In the genomic region with DNA sequence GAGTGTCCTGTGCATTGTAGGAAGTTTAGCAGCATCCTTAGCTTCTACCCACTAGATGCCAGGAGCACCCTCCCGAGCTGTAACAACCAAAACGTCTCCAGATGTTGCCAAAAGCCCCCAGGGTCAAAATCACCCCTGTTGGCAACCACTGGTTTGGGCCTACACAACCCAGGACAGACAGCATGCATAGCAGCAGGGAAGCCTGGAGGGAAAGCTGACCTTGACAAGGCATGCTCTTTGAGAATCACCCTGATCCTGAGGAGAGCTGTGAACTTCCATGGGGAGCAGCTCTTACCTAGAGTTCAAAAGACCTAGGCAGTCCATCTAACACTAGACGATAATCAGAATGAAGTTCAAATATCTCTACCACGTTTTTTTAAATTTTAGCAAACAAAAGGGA, we compare ENCODE assay signal across 19 cellular contexts. TPM values are rescaled to one million over a fixed set of nuclear protein-coding genes. Genes with fewer than 3 reads are reported as not detected.
DNase-seq lines count a peak whose midpoint lies in the region; ATAC-seq, FAIRE-seq and TF ChIP-seq lines count a peak whose summit lies in the region.
"Had no signal": no experiment of that assay in that cellular context is flagged by ENCODE, and none has a peak within 500 bp of the region (broad histone marks: within the 10 kb centered on the region; RNA-seq: fewer than 3 reads in every experiment).

No MANE protein-coding gene starts in this region.

- ATAC-seq in activated T-helper 17 cell treated with anti-CD3 and anti-CD28 coated beads, Interleukin-2, amount 50 U/mL, for 72 hours (replicated peaks), result no peak
- ATAC-seq in stimulated activated effector memory CD8-positive, alpha-beta T cell treated with anti-CD3 and anti-CD28 coated beads, Interleukin-12 subunit alpha, Interleukin-12 subunit beta, amount 100 ng/mL, for 72 hours, result no peak
- ATAC-seq in GM19463 (IDR thresholded peaks at IDR 0.05; ENCODE audit: unreplicated experiment), result no peak
- ATAC-seq: A549 had no signal

- CTCF ChIA-PET in activated naive CD4-positive, alpha-beta T cell treated with anti-CD3 and anti-CD28 coated beads, Interleukin-2, amount 10 ng/mL, durations not matched to agents 7 days and 5 days (lab: Charles Lee), result interaction anchor here (1.5 kb wide), 1 partner anchor 36 kb away, joined by 6 read pairs; no protein-coding TSS in a partner anchor

- no peaks in the 10 kb centered on the region for H3K27me3 Mint-ChIP-seq in activated naive CD4-positive, alpha-beta T cell treated with anti-CD3 and anti-CD28 coated beads, Interleukin-2, amount 50 U/mL, for 24 hours
- H3K27me3 Mint-ChIP-seq in activated naive CD4-positive, alpha-beta T cell treated with anti-CD3 and anti-CD28 coated beads, Interleukin-2, amount 10 ng/mL, durations not matched to agents 7 days and 5 days, result no peaks in the 10 kb centered on the region
- no peaks in the 10 kb centered on the region for H3K27me3 Mint-ChIP-seq in activated T-helper 17 cell treated with anti-CD3 and anti-CD28 coated beads, Interleukin-2, amount 50 U/mL, for 72 hours

- peak overlapping the region; percentile 74 for H3K27ac Mint-ChIP-seq in activated naive CD4-positive, alpha-beta T cell treated with anti-CD3 and anti-CD28 coated beads, Interleukin-2, amount 50 U/mL, for 24 hours
- no peak overlapping the region for H3K27ac Mint-ChIP-seq in activated naive CD4-positive, alpha-beta T cell treated with anti-CD3 and anti-CD28 coated beads, Interleukin-2, amount 10 ng/mL, durations not matched to agents 7 days and 5 days
- peak overlapping the region; percentile 34 for H3K27ac Mint-ChIP-seq in activated T-helper 17 cell treated with anti-CD3 and anti-CD28 coated beads, Interleukin-2, amount 50 U/mL, for 72 hours
- H3K27ac Mint-ChIP-seq in stimulated activated effector memory CD8-positive, alpha-beta T cell treated with anti-CD3 and anti-CD28 coated beads, Interleukin-12 subunit alpha, Interleukin-12 subunit beta, amount 100 ng/mL, for 72 hours, result peak overlapping the region; percentile 26

- no peaks in the 10 kb centered on the region for H3K9me3 Mint-ChIP-seq in activated naive CD4-positive, alpha-beta T cell treated with anti-CD3 and anti-CD28 coated beads, Interleukin-2, amount 50 U/mL, for 24 hours
- H3K9me3 Mint-ChIP-seq in activated naive CD4-positive, alpha-beta T cell treated with anti-CD3 and anti-CD28 coated beads, Interleukin-2, amount 10 ng/mL, durations not matched to agents 7 days and 5 days, result no peaks in the 10 kb centered on the region
- no peaks in the 10 kb centered on the region for H3K9me3 Mint-ChIP-seq in activated T-helper 17 cell treated with anti-CD3 and anti-CD28 coated beads, Interleukin-2, amount 50 U/mL, for 72 hours
- H3K9me3 Mint-ChIP-seq in stimulated activated effector memory CD8-positive, alpha-beta T cell treated with anti-CD3 and anti-CD28 coated beads, Interleukin-12 subunit alpha, Interleukin-12 subunit beta, amount 100 ng/mL, for 72 hours, result no peaks in the 10 kb centered on the region

- TF ChIP-seq POLR2A in GM12892 (IDR thresholded peaks at IDR 0.05; ENCODE audit: low read depth, low read length), result no peak

- peaks cover 4% of the 10 kb centered on the region for H3K36me3 Mint-ChIP-seq in activated naive CD4-positive, alpha-beta T cell treated with anti-CD3 and anti-CD28 coated beads, Interleukin-2, amount 50 U/mL, for 24 hours
- peaks cover 46% of the 10 kb centered on the region for H3K36me3 Mint-ChIP-seq in activated naive CD4-positive, alpha-beta T cell treated with anti-CD3 and anti-CD28 coated beads, Interleukin-2, amount 10 ng/mL, durations not matched to agents 7 days and 5 days
- H3K36me3 Mint-ChIP-seq in activated T-helper 17 cell treated with anti-CD3 and anti-CD28 coated beads, Interleukin-2, amount 50 U/mL, for 72 hours (ENCODE audit: low read depth), result peaks cover 49% of the 10 kb centered on the region
- H3K36me3 Mint-ChIP-seq in stimulated activated effector memory CD8-positive, alpha-beta T cell treated with anti-CD3 and anti-CD28 coated beads, Interleukin-12 subunit alpha, Interleukin-12 subunit beta, amount 100 ng/mL, for 72 hours, result peaks cover 36% of the 10 kb centered on the region

- no peak for DNase-seq in activated naive CD4-positive, alpha-beta T cell treated with anti-CD3 and anti-CD28 coated beads, Interleukin-2, amount 10 ng/mL, durations not matched to agents 7 days and 5 days
- DNase-seq in GM12892 (ENCODE audit: insufficient read length), result no peak
- peak in 1 of 2 donors; percentile 46 for DNase-seq in stimulated activated effector memory CD8-positive, alpha-beta T cell treated with anti-CD3 and anti-CD28 coated beads, Interleukin-12 subunit alpha, Interleukin-12 subunit beta, amount 100 ng/mL, for 72 hours (ENCODE audit: low spot score in 2 of 2)
- DNase-seq in central memory CD4-positive, alpha-beta T cell, result no peak
- DNase-seq: DMS79, KBM-7, NCI-H1105 treated with DMSO at 0.1 percent for 48 hours, NCI-H1694, NCI-H2081 treated with DMSO at 0.1 percent for 48 hours, NCI-H510A treated with DMSO at 0.1 percent for 48 hours, NCI-H82, RPMI8226, SHP77 treated with DMSO at 0.1 percent for 48 hours, SK-N-SH had no signal

- H3K4me3 Mint-ChIP-seq in activated naive CD4-positive, alpha-beta T cell treated with anti-CD3 and anti-CD28 coated beads, Interleukin-2, amount 50 U/mL, for 24 hours, result peak overlapping the region; percentile 36
- H3K4me3 Mint-ChIP-seq in activated naive CD4-positive, alpha-beta T cell treated with anti-CD3 and anti-CD28 coated beads, Interleukin-2, amount 10 ng/mL, durations not matched to agents 7 days and 5 days, result no peak overlapping the region
- H3K4me3 Mint-ChIP-seq in activated T-helper 17 cell treated with anti-CD3 and anti-CD28 coated beads, Interleukin-2, amount 50 U/mL, for 72 hours, result no peak overlapping the region
- H3K4me3 Mint-ChIP-seq in stimulated activated effector memory CD8-positive, alpha-beta T cell treated with anti-CD3 and anti-CD28 coated beads, Interleukin-12 subunit alpha, Interleukin-12 subunit beta, amount 100 ng/mL, for 72 hours, result no peak overlapping the region

- FAIRE-seq in GM12892 (lab: Jason Lieb, UNC), result peak; percentile 17
- FAIRE-seq: A549 had no signal

- H3K4me1 Mint-ChIP-seq in activated naive CD4-positive, alpha-beta T cell treated with anti-CD3 and anti-CD28 coated beads, Interleukin-2, amount 50 U/mL, for 24 hours, result peaks cover 84% of the 10 kb centered on the region
- H3K4me1 Mint-ChIP-seq in activated naive CD4-positive, alpha-beta T cell treated with anti-CD3 and anti-CD28 coated beads, Interleukin-2, amount 10 ng/mL, durations not matched to agents 7 days and 5 days, result peaks cover 69% of the 10 kb centered on the region
- H3K4me1 Mint-ChIP-seq in activated T-helper 17 cell treated with anti-CD3 and anti-CD28 coated beads, Interleukin-2, amount 50 U/mL, for 72 hours, result peaks cover 37% of the 10 kb centered on the region
- H3K4me1 Mint-ChIP-seq in stimulated activated effector memory CD8-positive, alpha-beta T cell treated with anti-CD3 and anti-CD28 coated beads, Interleukin-12 subunit alpha, Interleukin-12 subunit beta, amount 100 ng/mL, for 72 hours, result peaks cover 48% of the 10 kb centered on the region

RNA-seq across cellular contexts. Expression of gene SKAP1, which starts 9.2 kb away (rescaled TPM):
- 59.0 TPM for polyA plus RNA-seq in GM12892 (2012; ENCODE audit: missing spikeins)
- 100 to 1,000 TPM in 1 of 2 donors, 10 to 100 TPM in 1; 71.4 to 103 TPM for total RNA-seq in activated T-helper 17 cell treated with anti-CD3 and anti-CD28 coated beads, Interleukin-2, amount 50 U/mL, for 72 hours
- polyA plus RNA-seq: BJ, SK-N-SH had no signal
